ENCODE assay signal across 1 cellular context in genomic region chr20:25195014-25195961, GRCh38.
TF ChIP-seq lines count a peak whose summit lies in the region.

Gene ENTPD6 (plus strand): TSS chr20:25195712. CDS start chr20:25206537, 10,825 bp downstream.

TF ChIP-seq in HepG2, 621 proteins besides CTCF, POLR2A, EP300 and RAD21 (continued from another document and continues in another):
- TF ChIP-seq MLX (CRISPR knock-in tag; IDR thresholded peaks at IDR 0.05) (no peak; the same call in 1 of the 2 replicates), AFF4 (CRISPR knock-in tag; IDR thresholded peaks at IDR 0.05) (peak; percentile 55), SMAD9 (CRISPR knock-in tag; IDR thresholded peaks at IDR 0.05) (no peak), PRPF4 (IDR thresholded peaks at IDR 0.05; ENCODE audit: low read depth, low read length, poor library complexity, severe bottlenecking) (no peak), ZNF501 (CRISPR knock-in tag; IDR thresholded peaks at IDR 0.05) (peak; percentile 83; the same call in 1 of the 2 replicates), CAMTA2 (CRISPR knock-in tag; IDR thresholded peaks at IDR 0.05; ENCODE audit: borderline replicate concordance) (0 out of 2 replicates have a peak, but pooled peaks have one; percentile 39), ZNF713 (CRISPR knock-in tag; IDR thresholded peaks at IDR 0.05) (no peak), ARID3A (IDR thresholded peaks at IDR 0.05; ENCODE audit: low read depth, low read length) (no peak), ZNF441 (CRISPR knock-in tag; IDR thresholded peaks at IDR 0.05; ENCODE audit: borderline replicate concordance) (peak; percentile 68; the same call in 1 of the 2 replicates), ZNF251 (CRISPR knock-in tag; IDR thresholded peaks at IDR 0.05) (peak; percentile 88; the same call in 1 of the 2 replicates), ETV5 (CRISPR knock-in tag; IDR thresholded peaks at IDR 0.05; ENCODE audit: borderline replicate concordance) (no peak; the same call in 1 of the 2 replicates), DPF2 (CRISPR knock-in tag; IDR thresholded peaks at IDR 0.05; ENCODE audit: borderline replicate concordance, low read depth) (no peak), ZNF747 (CRISPR knock-in tag; IDR thresholded peaks at IDR 0.05; ENCODE audit: borderline replicate concordance) (peak; percentile 48; the same call in 1 of the 2 replicates), ZFP62 (CRISPR knock-in tag; IDR thresholded peaks at IDR 0.05) (no peak), TCF12 (IDR thresholded peaks at IDR 0.05) (no peak), TCF12 (CRISPR knock-in tag; IDR thresholded peaks at IDR 0.05) (peak; percentile 74; the same call in 1 of the 2 replicates), HBP1 (CRISPR knock-in tag; IDR thresholded peaks at IDR 0.05; ENCODE audit: low read depth) (peak; percentile 95), BATF2 (CRISPR knock-in tag; IDR thresholded peaks at IDR 0.05) (no peak), ZNF318 (CRISPR knock-in tag; IDR thresholded peaks at IDR 0.05) (peak; percentile 78; the same call in 1 of the 2 replicates), ZBTB8A (CRISPR knock-in tag; IDR thresholded peaks at IDR 0.05; ENCODE audit: borderline replicate concordance, low read depth) (peak; percentile 75; the same call in 1 of the 2 replicates), ZNF329 (CRISPR knock-in tag; IDR thresholded peaks at IDR 0.05; ENCODE audit: low read depth) (peak; percentile 68; the same call in 1 of the 2 replicates), LCORL (IDR thresholded peaks at IDR 0.05) (no peak), LCORL (CRISPR knock-in tag; IDR thresholded peaks at IDR 0.05) (peak; percentile 80), PAXIP1 (CRISPR knock-in tag; conservative IDR thresholded peaks at IDR 0.05) (peak; percentile 40), ZNF256 (CRISPR knock-in tag; conservative IDR thresholded peaks at IDR 0.05) (peak; percentile 92), PAWR (CRISPR knock-in tag; IDR thresholded peaks at IDR 0.05; ENCODE audit: borderline replicate concordance) (no peak)
- TF ChIP-seq, protein P1, sequence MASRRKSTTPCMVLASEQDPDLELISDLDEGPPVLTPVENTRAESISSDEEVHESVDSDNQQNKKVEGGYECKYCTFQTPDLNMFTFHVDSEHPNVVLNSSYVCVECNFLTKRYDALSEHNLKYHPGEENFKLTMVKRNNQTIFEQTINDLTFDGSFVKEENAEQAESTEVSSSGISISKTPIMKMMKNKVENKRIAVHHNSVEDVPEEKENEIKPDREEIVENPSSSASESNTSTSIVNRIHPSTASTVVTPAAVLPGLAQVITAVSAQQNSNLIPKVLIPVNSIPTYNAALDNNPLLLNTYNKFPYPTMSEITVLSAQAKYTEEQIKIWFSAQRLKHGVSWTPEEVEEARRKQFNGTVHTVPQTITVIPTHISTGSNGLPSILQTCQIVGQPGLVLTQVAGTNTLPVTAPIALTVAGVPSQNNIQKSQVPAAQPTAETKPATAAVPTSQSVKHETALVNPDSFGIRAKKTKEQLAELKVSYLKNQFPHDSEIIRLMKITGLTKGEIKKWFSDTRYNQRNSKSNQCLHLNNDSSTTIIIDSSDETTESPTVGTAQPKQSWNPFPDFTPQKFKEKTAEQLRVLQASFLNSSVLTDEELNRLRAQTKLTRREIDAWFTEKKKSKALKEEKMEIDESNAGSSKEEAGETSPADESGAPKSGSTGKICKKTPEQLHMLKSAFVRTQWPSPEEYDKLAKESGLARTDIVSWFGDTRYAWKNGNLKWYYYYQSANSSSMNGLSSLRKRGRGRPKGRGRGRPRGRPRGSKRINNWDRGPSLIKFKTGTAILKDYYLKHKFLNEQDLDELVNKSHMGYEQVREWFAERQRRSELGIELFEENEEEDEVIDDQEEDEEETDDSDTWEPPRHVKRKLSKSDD (CRISPR knock-in tag; IDR thresholded peaks at IDR 0.05; ENCODE audit: low read depth): no peak; the same call in none of the 2 replicates
- TF ChIP-seq, protein P2, sequence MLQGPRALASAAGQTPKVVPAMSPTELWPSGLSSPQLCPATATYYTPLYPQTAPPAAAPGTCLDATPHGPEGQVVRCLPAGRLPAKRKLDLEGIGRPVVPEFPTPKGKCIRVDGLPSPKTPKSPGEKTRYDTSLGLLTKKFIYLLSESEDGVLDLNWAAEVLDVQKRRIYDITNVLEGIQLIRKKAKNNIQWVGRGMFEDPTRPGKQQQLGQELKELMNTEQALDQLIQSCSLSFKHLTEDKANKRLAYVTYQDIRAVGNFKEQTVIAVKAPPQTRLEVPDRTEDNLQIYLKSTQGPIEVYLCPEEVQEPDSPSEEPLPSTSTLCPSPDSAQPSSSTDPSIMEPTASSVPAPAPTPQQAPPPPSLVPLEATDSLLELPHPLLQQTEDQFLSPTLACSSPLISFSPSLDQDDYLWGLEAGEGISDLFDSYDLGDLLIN (CRISPR knock-in tag; IDR thresholded peaks at IDR 0.05; ENCODE audit: borderline replicate concordance): peak; percentile 84
